In the genomic region with DNA sequence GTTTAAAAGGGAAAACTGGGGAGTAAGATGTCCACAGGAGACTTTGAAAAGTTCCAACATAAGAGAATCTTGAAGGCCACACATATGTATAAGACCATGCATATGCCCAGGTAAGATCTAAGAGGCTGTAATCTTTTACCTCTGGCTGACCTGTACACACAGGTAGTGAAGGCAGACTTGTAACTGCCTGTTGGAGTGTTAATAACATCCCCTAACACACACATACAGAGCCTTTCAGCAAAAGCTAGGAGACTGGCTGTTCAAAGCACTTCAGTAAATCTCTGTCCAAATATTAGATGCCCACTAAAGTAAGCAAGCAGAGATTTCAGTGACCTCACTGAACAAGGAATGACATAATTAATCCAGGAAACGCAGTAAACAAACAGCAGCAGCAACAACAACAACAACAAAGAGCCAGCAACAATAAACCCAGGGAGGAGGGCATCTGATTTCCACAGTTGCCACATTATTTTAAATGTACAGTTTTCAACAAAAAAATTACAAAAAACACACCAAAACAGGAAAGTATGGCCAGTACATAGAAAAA, we compare ENCODE assay signal across 18 cellular contexts. TPM values are rescaled to one million over a fixed set of nuclear protein-coding genes. Genes with fewer than 3 reads are reported as not detected.
A peak's percentile ranks its signal among the peaks of the same experiment; 100 is the strongest.
DNase-seq lines count a peak whose midpoint lies in the region; ATAC-seq and TF ChIP-seq lines count a peak whose summit lies in the region.
"Had no signal": no experiment of that assay in that cellular context is flagged by ENCODE, and none has a peak within 500 bp of the region (broad histone marks: within the 10 kb centered on the region; RNA-seq: fewer than 3 reads in every experiment).

No MANE protein-coding gene starts in this region.

- H3K36me3 Mint-ChIP-seq in activated naive CD4-positive, alpha-beta T cell treated with anti-CD3 and anti-CD28 coated beads, Interleukin-2, amount 50 U/mL, for 24 hours, result peaks cover 34% of the 10 kb centered on the region
- H3K36me3 Mint-ChIP-seq in activated naive CD4-positive, alpha-beta T cell treated with anti-CD3 and anti-CD28 coated beads, Interleukin-2, amount 10 ng/mL, durations not matched to agents 7 days and 5 days, result peaks cover 72% of the 10 kb centered on the region
- H3K36me3 Mint-ChIP-seq in progenitor cell of endocrine pancreas (ENCODE audit: insufficient read depth), result peaks cover 47% of the 10 kb centered on the region

- intact Hi-C loops in colonic mucosa (cut with DNase I) (no loop called here), thyroid gland (cut with DNase I) (no loop called here)

- peak; percentile 28 for ATAC-seq in esophagus mucosa
- no peak for ATAC-seq in GM21737 (IDR thresholded peaks at IDR 0.05; ENCODE audit: unreplicated experiment)
- ATAC-seq: SK-N-SH treated with all-trans-retinoic acid at 6 μM for 48 hours had no signal

- no peaks in the 10 kb centered on the region for H3K27me3 Mint-ChIP-seq in activated naive CD4-positive, alpha-beta T cell treated with anti-CD3 and anti-CD28 coated beads, Interleukin-2, amount 50 U/mL, for 24 hours
- no peaks in the 10 kb centered on the region for H3K27me3 Mint-ChIP-seq in activated naive CD4-positive, alpha-beta T cell treated with anti-CD3 and anti-CD28 coated beads, Interleukin-2, amount 10 ng/mL, durations not matched to agents 7 days and 5 days
- no peaks in the 10 kb centered on the region for H3K27me3 Mint-ChIP-seq in progenitor cell of endocrine pancreas
- H3K27me3 Mint-ChIP-seq: CD4-positive, alpha-beta T cell had no signal

- H3K9me3 ChIP-seq in colonic mucosa (no peaks in the 10 kb centered on the region), thyroid gland (no peaks in the 10 kb centered on the region)
- H3K9me3 ChIP-seq: HAP-1, Peyer's patch had no signal

- no peak for DNase-seq in activated naive CD4-positive, alpha-beta T cell treated with anti-CD3 and anti-CD28 coated beads, Interleukin-2, amount 10 ng/mL, durations not matched to agents 7 days and 5 days
- DNase-seq in NCI-H2029 treated with DMSO at 0.1 percent for 48 hours (lab: John Stamatoyannopoulos, UW), result peak; percentile 40
- DNase-seq in progenitor cell of endocrine pancreas (ENCODE audit: low spot score, unreplicated experiment), result no peak
- DNase-seq in colonic mucosa, result no peak
- no peak for DNase-seq in thyroid gland
- DNase-seq: CD4-positive, alpha-beta T cell; EL; Kasumi-1; MV-4-11; NCI-H1436 treated with DMSO at 0.1 percent for 48 hours; NCI-H69; Peyer's patch; Right ventricle myocardium superior had no signal

- H3K9me3 Mint-ChIP-seq in activated naive CD4-positive, alpha-beta T cell treated with anti-CD3 and anti-CD28 coated beads, Interleukin-2, amount 50 U/mL, for 24 hours, result no peaks in the 10 kb centered on the region
- peaks cover 1% of the 10 kb centered on the region for H3K9me3 Mint-ChIP-seq in activated naive CD4-positive, alpha-beta T cell treated with anti-CD3 and anti-CD28 coated beads, Interleukin-2, amount 10 ng/mL, durations not matched to agents 7 days and 5 days
- H3K9me3 Mint-ChIP-seq in progenitor cell of endocrine pancreas (ENCODE audit: low read depth), result peaks cover 3% of the 10 kb centered on the region
- H3K9me3 Mint-ChIP-seq: CD4-positive, alpha-beta T cell had no signal

- TF ChIP-seq CTCF in progenitor cell of endocrine pancreas (IDR thresholded peaks at IDR 0.05; ENCODE audit: unreplicated experiment) (no peak), colonic mucosa (IDR thresholded peaks at IDR 0.05) (no peak), thyroid gland (IDR thresholded peaks at IDR 0.05) (no peak)

- no peaks in the 10 kb centered on the region for H3K27me3 ChIP-seq in colonic mucosa
- no peaks in the 10 kb centered on the region for H3K27me3 ChIP-seq in thyroid gland
- H3K27me3 ChIP-seq: Peyer's patch had no signal

- H3K27ac ChIP-seq in colonic mucosa (no peak overlapping the region), thyroid gland (no peak overlapping the region)
- H3K27ac ChIP-seq: Peyer's patch had no signal

- H3K36me3 ChIP-seq in colonic mucosa, result no peaks in the 10 kb centered on the region
- peaks cover 9 to 17% of the 10 kb centered on the region in 2 donors for H3K36me3 ChIP-seq in thyroid gland

- H3K27ac Mint-ChIP-seq in activated naive CD4-positive, alpha-beta T cell treated with anti-CD3 and anti-CD28 coated beads, Interleukin-2, amount 50 U/mL, for 24 hours, result peak overlapping the region; percentile 35
- H3K27ac Mint-ChIP-seq in activated naive CD4-positive, alpha-beta T cell treated with anti-CD3 and anti-CD28 coated beads, Interleukin-2, amount 10 ng/mL, durations not matched to agents 7 days and 5 days, result no peak overlapping the region
- H3K27ac Mint-ChIP-seq in progenitor cell of endocrine pancreas, result peak overlapping the region; percentile 27
- H3K27ac Mint-ChIP-seq: CD4-positive, alpha-beta T cell had no signal

- no peak for TF ChIP-seq POLR2A in thyroid gland (IDR thresholded peaks at IDR 0.05)

- WGBS in thyroid gland, 2 donors, result 93 to 96% methylated on average over 1 of the region's 1 CpG

- no peak overlapping the region for H3K4me3 Mint-ChIP-seq in activated naive CD4-positive, alpha-beta T cell treated with anti-CD3 and anti-CD28 coated beads, Interleukin-2, amount 50 U/mL, for 24 hours
- H3K4me3 Mint-ChIP-seq in activated naive CD4-positive, alpha-beta T cell treated with anti-CD3 and anti-CD28 coated beads, Interleukin-2, amount 10 ng/mL, durations not matched to agents 7 days and 5 days, result no peak overlapping the region
- no peak overlapping the region for H3K4me3 Mint-ChIP-seq in progenitor cell of endocrine pancreas (ENCODE audit: low read depth)
- H3K4me3 Mint-ChIP-seq: CD4-positive, alpha-beta T cell had no signal

- no peak overlapping the region for H3K9ac ChIP-seq in colonic mucosa (ENCODE audit: low read depth in 2 of 2, low read length in 2 of 2)

- no peak overlapping the region for H3K4me3 ChIP-seq in colonic mucosa
- no peak overlapping the region for H3K4me3 ChIP-seq in thyroid gland (replicated peaks in 1 of 3)
- H3K4me3 ChIP-seq: HAP-1, Peyer's patch had no signal

- H3K4me1 Mint-ChIP-seq in activated naive CD4-positive, alpha-beta T cell treated with anti-CD3 and anti-CD28 coated beads, Interleukin-2, amount 50 U/mL, for 24 hours, result peaks cover 8% of the 10 kb centered on the region
- peaks cover 2% of the 10 kb centered on the region for H3K4me1 Mint-ChIP-seq in activated naive CD4-positive, alpha-beta T cell treated with anti-CD3 and anti-CD28 coated beads, Interleukin-2, amount 10 ng/mL, durations not matched to agents 7 days and 5 days
- peaks cover 3% of the 10 kb centered on the region for H3K4me1 Mint-ChIP-seq in progenitor cell of endocrine pancreas (ENCODE audit: low read depth)

- no peaks in the 10 kb centered on the region for H3K4me1 ChIP-seq in colonic mucosa
- no peaks in the 10 kb centered on the region for H3K4me1 ChIP-seq in thyroid gland
- H3K4me1 ChIP-seq: HAP-1, Peyer's patch had no signal

- CTCF ChIA-PET in activated naive CD4-positive, alpha-beta T cell treated with anti-CD3 and anti-CD28 coated beads, Interleukin-2, amount 10 ng/mL, durations not matched to agents 7 days and 5 days (lab: Charles Lee), result no interaction called here

RNA-seq across cellular contexts. Expression of gene CYP51A1, which starts 15.0 kb away (rescaled TPM):
- total RNA-seq in esophagus mucosa (134 TPM), progenitor cell of endocrine pancreas (79.8 and 89.8 TPM in 2 replicates), colonic mucosa (100 to 1,000 TPM; 125 to 322 TPM), thyroid gland (10 to 100 TPM; 46.9 to 89.1 (median 66.5) TPM)

RNA-seq across cellular contexts. Expression of gene LRRD1, which starts 59.7 kb away (rescaled TPM):
- total RNA-seq in esophagus mucosa, result not detected
- total RNA-seq in progenitor cell of endocrine pancreas, result 0.31 and 0.34 TPM in 2 replicates
- total RNA-seq in colonic mucosa, result not detected
- total RNA-seq in thyroid gland, result under 1 TPM in 3 of 4 donors, not detected in 1; 0.13 to 0.29 (median 0.20) TPM
- total RNA-seq: CD4-positive, alpha-beta T cell; Right ventricle myocardium superior had no signal
